8 cellular contexts compared by ENCODE assay signal in genomic region chr20:50635676-50636600, GRCh38. TPM values are rescaled to one million over a fixed set of nuclear protein-coding genes. Genes with fewer than 3 reads are reported as not detected.
DNase-seq lines count a peak whose midpoint lies in the region; ATAC-seq and TF ChIP-seq lines count a peak whose summit lies in the region.

No MANE protein-coding gene starts in this region.

- H3K27ac ChIP-seq in HEK293 (ENCODE audit: extremely low read depth, low read depth, low read length) (no peak overlapping the region), esophagus (ENCODE audit: low read depth in 2 of 2, low read length in 1 of 2) (peak overlapping the region; percentile 62 to 72)

- H3K36me3 Mint-ChIP-seq in CD14-positive monocyte (no peaks in the 10 kb centered on the region), nephron (ENCODE audit: low read depth) (no peaks in the 10 kb centered on the region)

- H3K27me3 Mint-ChIP-seq in CD14-positive monocyte (ENCODE audit: low read depth in 3 of 3) (peaks cover 0 to 10% (median 4%) of the 10 kb centered on the region in 3 donors), nephron (ENCODE audit: low read depth) (peaks cover 10% of the 10 kb centered on the region)

- CTCF ChIA-PET in HEK293 (lab: Yijun Ruan, JAX), result interaction anchor here (0.6 to 3.4 kb wide), 32 partner anchors 9 to 855 kb away, joined by 3 to 34 read pairs (median 4); no protein-coding TSS in a partner anchor

- H3K4me3 ChIP-seq in HEK293 (ENCODE audit: low read depth, low read length), result no peak overlapping the region
- H3K4me3 ChIP-seq in NT2/D1 (ENCODE audit: insufficient read length, low read depth), result peak overlapping the region; percentile 19
- no peak overlapping the region for H3K4me3 ChIP-seq in esophagus (ENCODE audit: low read depth in 1 of 2, low read length in 2 of 2)

- TF ChIP-seq CTCF in CD14-positive monocyte (IDR thresholded peaks at IDR 0.05), result peak; percentile 94
- TF ChIP-seq CTCF in HEK293 (tag by site-specific recombination; IDR thresholded peaks at IDR 0.05), result peak; percentile 94
- TF ChIP-seq CTCF in nephron (IDR thresholded peaks at IDR 0.05; ENCODE audit: unreplicated experiment in 3 of 3), result peak; percentile 86 to 87 (median 86)

- no peak for ATAC-seq in GM21529 (IDR thresholded peaks at IDR 0.05; ENCODE audit: unreplicated experiment)

- no peaks in the 10 kb centered on the region for H3K9me3 ChIP-seq in HEK293 (ENCODE audit: control insufficient read depth, insufficient read depth, low read depth, low read length)
- H3K9me3 ChIP-seq in NT2/D1 (ENCODE audit: insufficient read depth, low read length), result no peaks in the 10 kb centered on the region
- no peaks in the 10 kb centered on the region for H3K9me3 ChIP-seq in esophagus (ENCODE audit: control insufficient read depth in 2 of 2, insufficient read depth in 1 of 2, low read depth in 1 of 2, low read length in 1 of 2)

- H3K27me3 ChIP-seq in NT2/D1 (ENCODE audit: insufficient read depth, insufficient read length) (no peaks in the 10 kb centered on the region), esophagus (ENCODE audit: control insufficient read depth in 1 of 2, insufficient read depth in 2 of 2, low read length in 2 of 2) (no peaks in the 10 kb centered on the region)

- H3K4me1 Mint-ChIP-seq in CD14-positive monocyte, result peaks cover 8% of the 10 kb centered on the region
- peaks cover 32% of the 10 kb centered on the region for H3K4me1 Mint-ChIP-seq in nephron

- H3K27ac Mint-ChIP-seq in CD14-positive monocyte (peak overlapping the region in 1 of 7 donors; percentile 26), nephron (peak overlapping the region; percentile 81 to 91 (median 86))

- no peak for DNase-seq in CD14-positive monocyte (ENCODE audit: low spot score)
- DNase-seq in NT2/D1 (ENCODE audit: low read depth, low spot score), result peak; percentile 77
- peak; percentile 5 for DNase-seq in activated CD8-positive, alpha-beta memory T cell treated with anti-CD3 and anti-CD28 coated beads, Interleukin-2, amount 50 U/mL, for 24 hours (ENCODE audit: extremely low read depth)
- DNase-seq in ureter (ENCODE audit: low spot score), result peak; percentile 58

- H3K9me3 Mint-ChIP-seq in CD14-positive monocyte (no peaks in the 10 kb centered on the region), nephron (no peaks in the 10 kb centered on the region)

- 27 to 31% methylated on average over 21 of the region's 21 CpGs for WGBS in esophagus, 2 donors

- POLR2A ChIA-PET in HEK293 (lab: Yijun Ruan, JAX), result interaction anchor here (0.8 to 1.5 kb wide), 5 partner anchors 9 to 155 kb away, joined by 3 to 5 read pairs (median 3); partner anchors contain the start of gene PTPN1

- H3K4me3 Mint-ChIP-seq in CD14-positive monocyte (peak overlapping the region in 1 of 2 donors; percentile 51), nephron (peak overlapping the region in 1 of 3 experiments; percentile 53)

- H3K4me1 ChIP-seq in HEK293 (ENCODE audit: control insufficient read depth, insufficient read depth, low read length), result peaks cover 4% of the 10 kb centered on the region
- H3K4me1 ChIP-seq in NT2/D1 (ENCODE audit: insufficient read depth, insufficient read length), result peaks cover 17% of the 10 kb centered on the region
- peaks cover 0 to 10% of the 10 kb centered on the region in 2 donors for H3K4me1 ChIP-seq in esophagus (ENCODE audit: control insufficient read depth in 2 of 2, insufficient read depth in 2 of 2, low read length in 1 of 2)

- intact Hi-C loops in CD14-positive monocyte (cut with micrococcal nuclease), result no loop called here

- peak overlapping the region; percentile 39 for H3K9ac ChIP-seq in NT2/D1 (ENCODE audit: insufficient read length, low read depth)

- no peaks in the 10 kb centered on the region for H3K36me3 ChIP-seq in HEK293 (ENCODE audit: control insufficient read depth in 2 of 2, insufficient read depth in 1 of 2, low read length in 2 of 2)
- no peaks in the 10 kb centered on the region for H3K36me3 ChIP-seq in NT2/D1 (ENCODE audit: insufficient read depth, insufficient read length, low read length)
- no peaks in the 10 kb centered on the region for H3K36me3 ChIP-seq in esophagus (ENCODE audit: control insufficient read depth in 2 of 2, insufficient read depth in 2 of 2, low read length in 1 of 2)

TF ChIP-seq in HEK293, 187 proteins besides CTCF, POLR2A, EP300 and RAD21 (continues in another document):
- peak; percentile 98 for TF ChIP-seq PRDM10 (tag by site-specific recombination; IDR thresholded peaks at IDR 0.05)
- TF ChIP-seq ZNF223 (tag by site-specific recombination; IDR thresholded peaks at IDR 0.05), result no peak
- peak; percentile 75 for TF ChIP-seq KLF10 (tag by site-specific recombination; IDR thresholded peaks at IDR 0.05)
- no peak for TF ChIP-seq PRDM2 (tag by site-specific recombination; IDR thresholded peaks at IDR 0.05; ENCODE audit: borderline replicate concordance)
- TF ChIP-seq ZSCAN18 (tag by site-specific recombination; IDR thresholded peaks at IDR 0.05), result no peak

RNA-seq across cellular contexts. Expression of gene RIPOR3, which starts 55.4 kb away (rescaled TPM):
- polyA plus RNA-seq in CD14-positive monocyte (not detected), esophagus (1 to 10 TPM; 2.6 to 5.2 TPM)
- total RNA-seq in ureter, result 5.0 TPM
